ENCODE assay signal across 8 cellular contexts in the genomic region with DNA sequence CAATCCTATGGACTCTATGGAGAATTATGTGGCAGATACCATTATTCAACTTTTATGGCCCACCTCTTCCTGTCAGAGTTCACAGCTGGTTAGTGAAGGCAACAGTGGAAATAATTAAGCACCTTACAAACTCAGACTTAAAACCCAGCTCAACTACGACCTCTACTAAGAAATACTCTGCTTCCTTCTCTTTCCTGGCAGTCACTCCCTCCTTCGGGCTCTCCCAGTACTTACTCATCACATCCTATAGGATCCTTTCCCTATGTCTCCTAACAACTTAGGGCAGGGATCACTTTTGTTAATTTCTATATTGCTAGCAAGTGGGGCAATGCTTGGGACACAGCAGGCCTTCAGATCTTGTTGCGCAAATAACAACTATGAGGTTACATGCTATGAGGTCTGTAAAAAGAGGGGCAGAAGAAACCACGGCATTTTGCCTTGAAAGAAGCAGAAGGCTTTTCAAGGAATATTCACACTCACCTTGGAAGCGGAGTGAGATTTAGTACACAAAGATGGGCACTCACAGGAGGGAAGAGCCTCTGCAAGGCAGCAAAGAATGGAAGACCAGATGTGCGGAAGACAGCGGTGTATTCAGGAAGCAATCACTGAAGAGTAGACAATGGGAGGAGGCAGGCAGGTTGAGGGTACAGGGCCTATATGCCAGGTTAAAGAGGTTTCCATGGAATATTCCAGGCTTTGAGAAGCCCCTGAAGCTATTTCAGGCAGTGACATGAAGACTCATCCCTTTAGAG. TPM values are rescaled to one million over a fixed set of nuclear protein-coding genes. Genes with fewer than 3 reads are reported as not detected.
DNase-seq lines count a peak whose midpoint lies in the region; ATAC-seq and TF ChIP-seq lines count a peak whose summit lies in the region.

No MANE protein-coding gene starts in this region.

- no peaks in the 10 kb centered on the region for H3K27me3 ChIP-seq in heart left ventricle
- H3K27me3 ChIP-seq in heart right ventricle: peaks cover 0 to 6% (median 0%) of the 10 kb centered on the region in 7 donors
- no peaks in the 10 kb centered on the region for H3K27me3 ChIP-seq in thymus (ENCODE audit: control insufficient read depth, insufficient read depth)

- H3K27ac ChIP-seq in heart left ventricle (peak overlapping the region in 5 of 12 donors; percentile 6 to 91 (median 84)), heart right ventricle (peak overlapping the region in 4 of 10 donors; percentile 16 to 90 (median 64)), RWPE1 (no peak overlapping the region), thymus (ENCODE audit: low read depth) (peak overlapping the region; percentile 19)

- TF ChIP-seq POLR2A in heart left ventricle (IDR thresholded peaks at IDR 0.05): no peak

- POLR2A ChIA-PET in RWPE1 (lab: Yijun Ruan, JAX; ENCODE audit: low non-redundant PET): no interaction called here

- H3K9me3 ChIP-seq in heart left ventricle (no peaks in the 10 kb centered on the region), heart right ventricle (no peaks in the 10 kb centered on the region), thymus (ENCODE audit: control insufficient read depth) (no peaks in the 10 kb centered on the region)

- H3K4me3 ChIP-seq in heart left ventricle (peak overlapping the region in 7 of 12 donors; percentile 0 to 94 (median 81)), heart right ventricle (peak overlapping the region in 4 of 10 donors; percentile 67 to 90 (median 74)), fibroblast of villous mesenchyme (ENCODE audit: low read depth, low read length) (peak overlapping the region; percentile 82), thymus (ENCODE audit: low read length) (peak overlapping the region; percentile 33)

- DNase-seq in heart left ventricle (no peak), heart right ventricle (no peak), RWPE1 (ENCODE audit: low spot score) (peak; percentile 38), fibroblast of villous mesenchyme (ENCODE audit: low read depth) (peak; percentile 36), OCI-M1 (lab: John Stamatoyannopoulos, UW) (no peak)

- no peak for TF ChIP-seq CTCF in heart left ventricle (IDR thresholded peaks at IDR 0.05)
- TF ChIP-seq CTCF in heart right ventricle (IDR thresholded peaks at IDR 0.05): no peak
- no peak for TF ChIP-seq CTCF in RWPE1 (conservative IDR thresholded peaks at IDR 0.05; ENCODE audit: low read depth)
- no peak for TF ChIP-seq CTCF in fibroblast of villous mesenchyme (IDR thresholded peaks at IDR 0.05; ENCODE audit: insufficient read depth, low read depth, low read length)

- intact Hi-C loops in heart left ventricle (cut with DNase I) (loop anchor here in 8 of 10 donors (5.0 to 10.0 kb wide), 6 partner anchors 72 to 110 kb away; no protein-coding TSS in a partner anchor), heart right ventricle (cut with DNase I) (loop anchor here in 7 of 10 donors (5.0 to 10.0 kb wide), 6 partner anchors 98 to 123 kb away; no protein-coding TSS in a partner anchor)

- 72 to 79% (median 75%) methylated on average over 7 of the region's 7 CpGs for WGBS in heart left ventricle, 4 donors
- WGBS in heart right ventricle, 2 donors: 71 to 80% methylated on average over 7 of the region's 7 CpGs
- WGBS in thymus: 88% methylated on average over 7 of the region's 7 CpGs

- peaks cover 0 to 59% (median 34%) of the 10 kb centered on the region in 12 donors for H3K4me1 ChIP-seq in heart left ventricle
- peaks cover 3 to 63% (median 49%) of the 10 kb centered on the region in 9 donors for H3K4me1 ChIP-seq in heart right ventricle
- peaks cover 35% of the 10 kb centered on the region for H3K4me1 ChIP-seq in thymus (ENCODE audit: control insufficient read depth, insufficient read depth, low read length)

- CTCF ChIA-PET in RWPE1 (lab: Yijun Ruan, JAX): interaction anchor here (0.7 kb wide), 1 partner anchor 515 kb away, joined by 5 read pairs; no protein-coding TSS in a partner anchor

- no peaks in the 10 kb centered on the region for H3K36me3 ChIP-seq in heart left ventricle
- no peaks in the 10 kb centered on the region for H3K36me3 ChIP-seq in heart right ventricle
- H3K36me3 ChIP-seq in thymus (ENCODE audit: control insufficient read depth, insufficient read depth): no peaks in the 10 kb centered on the region

- no peak for ATAC-seq in heart left ventricle
- no peak for ATAC-seq in heart right ventricle
- no peak for ATAC-seq in GM21528 (IDR thresholded peaks at IDR 0.05; ENCODE audit: low FRiP score, unreplicated experiment)
- ATAC-seq in GM19455 (IDR thresholded peaks at IDR 0.05; ENCODE audit: unreplicated experiment): no peak

RNA-seq across cellular contexts. Expression of a gene that starts 2.1 kb away (rescaled TPM):
- total RNA-seq in heart left ventricle (10 to 100 TPM; 13.1 to 33.2 (median 21.5) TPM), heart right ventricle (10 to 100 TPM; 15.2 to 35.5 (median 19.3) TPM), fibroblast of villous mesenchyme (15.5 and 27.2 TPM in 2 replicates)
- polyA plus RNA-seq in heart left ventricle (10 to 100 TPM; 18.2 to 40.1 TPM), heart right ventricle (10 to 100 TPM; 19.1 to 27.7 TPM), thymus (30.7 TPM)

Comparison
In these comparisons a context has a peak if more than half of its experiments do, and no peak if none do; other contexts are left out.
1. DNase-seq: peak in RWPE1 (single experiment) and fibroblast of villous mesenchyme (single experiment); none in heart left ventricle (0 of 5), heart right ventricle (0 of 2) and OCI-M1 (single experiment).